ENCODE assay signal across 1 cellular context in genomic region chr2:88329815-88330603, GRCh38.
TF ChIP-seq lines count a peak whose summit lies in the region.

No MANE protein-coding gene starts in this region.

TF ChIP-seq in GM12878, 131 proteins besides CTCF, POLR2A, EP300 and RAD21 (continued from another document and continues in another):
- no peak for TF ChIP-seq SKIL (IDR thresholded peaks at IDR 0.05; ENCODE audit: low read depth, poor library complexity, severe bottlenecking)
- TF ChIP-seq MYC (IDR thresholded peaks at IDR 0.05; ENCODE audit: insufficient read depth, insufficient read length, insufficient replicate concordance, low read length, severe bottlenecking) = no peak
- TF ChIP-seq TCF7 (IDR thresholded peaks at IDR 0.05; ENCODE audit: borderline replicate concordance) = no peak
- TF ChIP-seq CBX5 (IDR thresholded peaks at IDR 0.05; ENCODE audit: low read depth) = no peak
- TF ChIP-seq ZNF207 (IDR thresholded peaks at IDR 0.05; ENCODE audit: borderline replicate concordance) = no peak
- TF ChIP-seq BCL3 (IDR thresholded peaks at IDR 0.05; ENCODE audit: borderline replicate concordance, insufficient read depth, low read depth, low read length, poor library complexity, severe bottlenecking) = no peak
- no peak for TF ChIP-seq SMC3 (IDR thresholded peaks at IDR 0.05; ENCODE audit: borderline replicate concordance, low read length)
- TF ChIP-seq ZNF384 (IDR thresholded peaks at IDR 0.05; ENCODE audit: borderline replicate concordance, low read depth, low read length) = no peak
- no peak for TF ChIP-seq REST (IDR thresholded peaks at IDR 0.05; ENCODE audit: low read depth, low read length)
- TF ChIP-seq EZH2 (IDR thresholded peaks at IDR 0.05; ENCODE audit: borderline replicate concordance, control insufficient read depth, low read depth, low read length) = no peak
- TF ChIP-seq RELB (IDR thresholded peaks at IDR 0.05; ENCODE audit: low read depth) = peak; percentile 54; the same call in 1 of the 2 replicates
- no peak for TF ChIP-seq KDM1A (IDR thresholded peaks at IDR 0.05; ENCODE audit: borderline replicate concordance)
- TF ChIP-seq CREM (IDR thresholded peaks at IDR 0.05; ENCODE audit: low read depth) = no peak
- no peak for TF ChIP-seq CEBPB (IDR thresholded peaks at IDR 0.05; ENCODE audit: borderline replicate concordance in 1 of 2, low read depth in 2 of 2, low read length in 2 of 2)
- no peak for TF ChIP-seq CREB1 (IDR thresholded peaks at IDR 0.05; ENCODE audit: low read depth)
- TF ChIP-seq IRF4 (IDR thresholded peaks at IDR 0.05; ENCODE audit: low read depth, low read length) = no peak
- TF ChIP-seq ZSCAN29 (IDR thresholded peaks at IDR 0.05) = no peak
- peak; percentile 97 for TF ChIP-seq MEF2B (IDR thresholded peaks at IDR 0.05; ENCODE audit: partially characterized antibody, poor library complexity, severe bottlenecking)
- no peak for TF ChIP-seq PBX3 (IDR thresholded peaks at IDR 0.05; ENCODE audit: insufficient replicate concordance, low read depth, low read length)
- TF ChIP-seq ZZZ3 (IDR thresholded peaks at IDR 0.05; ENCODE audit: control insufficient read depth, insufficient read length, low read depth) = no peak
- no peak for TF ChIP-seq FOS (IDR thresholded peaks at IDR 0.05; ENCODE audit: borderline replicate concordance, extremely low read depth, insufficient read length)
- no peak for TF ChIP-seq TBL1XR1 (IDR thresholded peaks at IDR 0.05; ENCODE audit: low read depth, low read length)
- TF ChIP-seq RB1 (IDR thresholded peaks at IDR 0.05; ENCODE audit: borderline replicate concordance) = peak; percentile 53; the same call in 1 of the 2 replicates
- TF ChIP-seq ZNF592 (IDR thresholded peaks at IDR 0.05) = no peak
- TF ChIP-seq SMAD5 (IDR thresholded peaks at IDR 0.05; ENCODE audit: low read depth) = no peak
- no peak for TF ChIP-seq EED (IDR thresholded peaks at IDR 0.05; ENCODE audit: low read depth)
- no peak for TF ChIP-seq STAT1 (conservative IDR thresholded peaks at IDR 0.05)
- TF ChIP-seq ZBTB40 (IDR thresholded peaks at IDR 0.05; ENCODE audit: borderline replicate concordance) = no peak
- peak; percentile 85 for TF ChIP-seq MTA2 (IDR thresholded peaks at IDR 0.05; ENCODE audit: low read depth)
- no peak for TF ChIP-seq USF2 (IDR thresholded peaks at IDR 0.05; ENCODE audit: borderline replicate concordance, low read depth, low read length)
- TF ChIP-seq STAT3 (IDR thresholded peaks at IDR 0.05; ENCODE audit: low read depth, low read length) = no peak
- no peak for TF ChIP-seq WRNIP1 (IDR thresholded peaks at IDR 0.05; ENCODE audit: borderline replicate concordance, low read depth, low read length)
- no peak for TF ChIP-seq E2F4 (IDR thresholded peaks at IDR 0.05; ENCODE audit: low read depth, low read length)
- no peak for TF ChIP-seq SREBF2 (IDR thresholded peaks at IDR 0.05; ENCODE audit: low read length)
- no peak for TF ChIP-seq FOXM1 (IDR thresholded peaks at IDR 0.05; ENCODE audit: low read depth, low read length)
- TF ChIP-seq SP1 (IDR thresholded peaks at IDR 0.05; ENCODE audit: low read depth, low read length) = no peak
- no peak for TF ChIP-seq NBN (IDR thresholded peaks at IDR 0.05)
- TF ChIP-seq TCF12 (IDR thresholded peaks at IDR 0.05; ENCODE audit: low read depth, low read length) = no peak; the same call in 1 of the 2 replicates
- no peak for TF ChIP-seq CBX3 (IDR thresholded peaks at IDR 0.05; ENCODE audit: borderline replicate concordance, low read depth)
- peak; percentile 19; the same call in 1 of the 2 replicates for TF ChIP-seq RUNX3 (IDR thresholded peaks at IDR 0.05; ENCODE audit: low read length)
- no peak for TF ChIP-seq GABPA (IDR thresholded peaks at IDR 0.05; ENCODE audit: low read depth)
- TF ChIP-seq SMAD1 (IDR thresholded peaks at IDR 0.05; ENCODE audit: low read depth, partially characterized antibody) = no peak
- TF ChIP-seq HDGF (IDR thresholded peaks at IDR 0.05) = no peak
